ENCODE assay signal across 23 cellular contexts in genomic region chr2:20836521-20836920, GRCh38.
"Had no signal": no experiment of that assay in that cellular context is flagged by ENCODE, and none has a peak within 500 bp of the region (broad histone marks: within the 10 kb centered on the region; RNA-seq: fewer than 3 reads in every experiment).

No MANE protein-coding gene starts in this region.

- H3K9me3 Mint-ChIP-seq: dendritic cell treated with granulocyte-macrophage colony-stimulating factor and Interleukin-4, amounts not matched to agents 40 ng/mL and 50 ng/mL, for 4 days; effector memory CD8-positive, alpha-beta T cell had no signal

- H3K36me3 Mint-ChIP-seq: mesothelial cell of epicardium had no signal

- H3K4me3 Mint-ChIP-seq: dendritic cell treated with granulocyte-macrophage colony-stimulating factor and Interleukin-4, amounts not matched to agents 40 ng/mL and 50 ng/mL, for 4 days; effector memory CD8-positive, alpha-beta T cell; endodermal cell; mesothelial cell of epicardium had no signal

- FAIRE-seq: keratinocyte had no signal

- DNase-seq: colonic mucosa; cortex of kidney; effector CD8-positive, alpha-beta T cell; effector memory CD8-positive, alpha-beta T cell; endodermal cell; erythroblast; esophagus squamous epithelium; foreskin fibroblast; foreskin melanocyte; gastrocnemius medialis; glutamatergic neuron; heart right ventricle; hippocampal formation; left cardiac atrium; left lung; left ventricle myocardium superior; lower lobe of right lung; mesenchymal stem cell; mucosa of descending colon had no signal

- H3K4me1 Mint-ChIP-seq: mesothelial cell of epicardium had no signal

- H3K27ac Mint-ChIP-seq: dendritic cell treated with granulocyte-macrophage colony-stimulating factor and Interleukin-4, amounts not matched to agents 40 ng/mL and 50 ng/mL, for 4 days; effector memory CD8-positive, alpha-beta T cell; endodermal cell; mesothelial cell of epicardium had no signal

- ATAC-seq: effector memory CD8-positive, alpha-beta T cell; esophagus mucosa; gastrocnemius medialis; heart right ventricle; left cardiac atrium; left lung; left ventricle myocardium superior; lower lobe of right lung; mucosa of descending colon had no signal
